In the genomic region with DNA sequence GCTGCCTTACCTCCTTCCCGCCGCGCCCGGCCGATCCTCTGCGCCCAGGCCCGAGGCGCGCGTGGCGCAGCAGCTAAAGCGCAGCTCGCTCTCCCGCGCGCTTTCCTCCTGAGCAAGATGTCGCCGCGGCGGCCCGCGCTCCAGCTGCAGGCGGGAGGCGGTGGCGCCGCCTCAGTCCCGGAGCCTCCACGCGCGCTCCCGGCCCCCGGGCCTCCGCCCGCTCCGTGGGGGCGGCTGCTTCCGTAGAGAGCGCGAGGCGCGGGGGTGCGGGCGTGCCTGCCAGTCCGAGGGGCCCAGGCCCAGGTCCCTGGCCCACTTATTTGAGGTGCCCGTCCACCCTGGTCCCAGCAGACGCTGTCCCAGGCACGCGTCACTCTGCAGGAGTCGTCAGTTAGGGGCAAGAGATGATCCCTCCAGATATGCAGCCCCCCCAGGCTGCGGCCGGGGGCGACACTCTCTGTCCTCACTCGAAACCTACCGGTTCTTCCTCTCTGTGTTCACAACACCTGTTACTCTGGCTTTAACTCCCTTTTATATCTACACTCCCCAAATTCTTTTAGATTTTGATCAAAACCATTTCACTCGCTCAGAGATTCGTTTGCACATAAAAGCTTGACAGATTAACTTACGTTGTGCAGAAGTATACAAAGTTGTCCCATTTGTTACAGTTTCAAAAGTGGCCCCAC, we compare ENCODE assay signal across 1 cellular context.
TF ChIP-seq lines count a peak whose summit lies in the region.

A gene with protein sequence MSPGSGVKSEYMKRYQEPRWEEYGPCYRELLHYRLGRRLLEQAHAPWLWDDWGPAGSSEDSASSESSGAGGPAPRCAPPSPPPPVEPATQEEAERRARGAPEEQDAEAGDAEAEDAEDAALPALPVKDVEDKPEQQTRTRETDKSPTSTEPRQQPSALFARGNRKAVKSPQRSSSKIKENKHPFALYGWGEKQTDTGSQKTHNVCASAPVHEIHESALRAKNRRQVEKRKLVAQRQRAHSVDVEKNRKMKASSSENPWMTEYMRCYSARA (minus strand): TSS at position 146 of the 686 bp plus-strand sequence. CDS start 582 bp downstream, outside the sequence.

TF ChIP-seq in GM12878, 131 proteins besides CTCF, POLR2A, EP300 and RAD21 (continued from another document and continues in another):
- TF ChIP-seq, protein P1, sequence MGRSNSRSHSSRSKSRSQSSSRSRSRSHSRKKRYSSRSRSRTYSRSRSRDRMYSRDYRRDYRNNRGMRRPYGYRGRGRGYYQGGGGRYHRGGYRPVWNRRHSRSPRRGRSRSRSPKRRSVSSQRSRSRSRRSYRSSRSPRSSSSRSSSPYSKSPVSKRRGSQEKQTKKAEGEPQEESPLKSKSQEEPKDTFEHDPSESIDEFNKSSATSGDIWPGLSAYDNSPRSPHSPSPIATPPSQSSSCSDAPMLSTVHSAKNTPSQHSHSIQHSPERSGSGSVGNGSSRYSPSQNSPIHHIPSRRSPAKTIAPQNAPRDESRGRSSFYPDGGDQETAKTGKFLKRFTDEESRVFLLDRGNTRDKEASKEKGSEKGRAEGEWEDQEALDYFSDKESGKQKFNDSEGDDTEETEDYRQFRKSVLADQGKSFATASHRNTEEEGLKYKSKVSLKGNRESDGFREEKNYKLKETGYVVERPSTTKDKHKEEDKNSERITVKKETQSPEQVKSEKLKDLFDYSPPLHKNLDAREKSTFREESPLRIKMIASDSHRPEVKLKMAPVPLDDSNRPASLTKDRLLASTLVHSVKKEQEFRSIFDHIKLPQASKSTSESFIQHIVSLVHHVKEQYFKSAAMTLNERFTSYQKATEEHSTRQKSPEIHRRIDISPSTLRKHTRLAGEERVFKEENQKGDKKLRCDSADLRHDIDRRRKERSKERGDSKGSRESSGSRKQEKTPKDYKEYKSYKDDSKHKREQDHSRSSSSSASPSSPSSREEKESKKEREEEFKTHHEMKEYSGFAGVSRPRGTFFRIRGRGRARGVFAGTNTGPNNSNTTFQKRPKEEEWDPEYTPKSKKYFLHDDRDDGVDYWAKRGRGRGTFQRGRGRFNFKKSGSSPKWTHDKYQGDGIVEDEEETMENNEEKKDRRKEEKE (IDR thresholded peaks at IDR 0.05): no peak
- no peak for TF ChIP-seq NFYA (IDR thresholded peaks at IDR 0.05; ENCODE audit: borderline replicate concordance, low read depth, low read length)
- TF ChIP-seq TCF3 (IDR thresholded peaks at IDR 0.05; ENCODE audit: borderline replicate concordance, insufficient read depth, low read depth, low read length): 0 out of 2 replicates have a peak, but pooled peaks have one; percentile 27
- no peak for TF ChIP-seq PML (IDR thresholded peaks at IDR 0.05; ENCODE audit: low read length)
- TF ChIP-seq NR2C1 (IDR thresholded peaks at IDR 0.05): no peak
- TF ChIP-seq CHD4 (IDR thresholded peaks at IDR 0.05): no peak
- TF ChIP-seq CHD1 (IDR thresholded peaks at IDR 0.05; ENCODE audit: low read depth, low read length): no peak
- TF ChIP-seq IRF4 (IDR thresholded peaks at IDR 0.05; ENCODE audit: low read depth, low read length): no peak
- TF ChIP-seq RAD51 (IDR thresholded peaks at IDR 0.05): no peak
- no peak for TF ChIP-seq FOS (IDR thresholded peaks at IDR 0.05; ENCODE audit: borderline replicate concordance, extremely low read depth, insufficient read length)
- TF ChIP-seq, protein P2, sequence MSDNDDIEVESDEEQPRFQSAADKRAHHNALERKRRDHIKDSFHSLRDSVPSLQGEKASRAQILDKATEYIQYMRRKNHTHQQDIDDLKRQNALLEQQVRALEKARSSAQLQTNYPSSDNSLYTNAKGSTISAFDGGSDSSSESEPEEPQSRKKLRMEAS (IDR thresholded peaks at IDR 0.05; ENCODE audit: low read depth, low read length): no peak
- TF ChIP-seq IKZF1 (conservative IDR thresholded peaks at IDR 0.05): peak; percentile 64
- TF ChIP-seq ZNF384 (IDR thresholded peaks at IDR 0.05; ENCODE audit: borderline replicate concordance, low read depth, low read length): no peak
- TF ChIP-seq, protein P3, sequence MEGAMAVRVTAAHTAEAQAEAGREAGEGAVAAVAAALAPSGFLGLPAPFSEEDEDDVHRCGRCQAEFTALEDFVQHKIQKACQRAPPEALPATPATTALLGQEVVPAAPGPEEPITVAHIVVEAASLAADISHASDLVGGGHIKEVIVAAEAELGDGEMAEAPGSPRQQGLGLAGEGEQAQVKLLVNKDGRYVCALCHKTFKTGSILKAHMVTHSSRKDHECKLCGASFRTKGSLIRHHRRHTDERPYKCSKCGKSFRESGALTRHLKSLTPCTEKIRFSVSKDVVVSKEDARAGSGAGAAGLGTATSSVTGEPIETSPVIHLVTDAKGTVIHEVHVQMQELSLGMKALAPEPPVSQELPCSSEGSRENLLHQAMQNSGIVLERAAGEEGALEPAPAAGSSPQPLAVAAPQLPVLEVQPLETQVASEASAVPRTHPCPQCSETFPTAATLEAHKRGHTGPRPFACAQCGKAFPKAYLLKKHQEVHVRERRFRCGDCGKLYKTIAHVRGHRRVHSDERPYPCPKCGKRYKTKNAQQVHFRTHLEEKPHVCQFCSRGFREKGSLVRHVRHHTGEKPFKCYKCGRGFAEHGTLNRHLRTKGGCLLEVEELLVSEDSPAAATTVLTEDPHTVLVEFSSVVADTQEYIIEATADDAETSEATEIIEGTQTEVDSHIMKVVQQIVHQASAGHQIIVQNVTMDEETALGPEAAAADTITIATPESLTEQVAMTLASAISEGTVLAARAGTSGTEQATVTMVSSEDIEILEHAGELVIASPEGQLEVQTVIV (IDR thresholded peaks at IDR 0.05; ENCODE audit: borderline replicate concordance, partially characterized antibody): no peak
- TF ChIP-seq SUPT20H (IDR thresholded peaks at IDR 0.05; ENCODE audit: borderline replicate concordance, control insufficient read depth, low read depth, low read length): no peak
- TF ChIP-seq BACH1 (IDR thresholded peaks at IDR 0.05; ENCODE audit: borderline replicate concordance): peak; percentile 84; the same call in 1 of the 2 replicates
- TF ChIP-seq, protein P4, sequence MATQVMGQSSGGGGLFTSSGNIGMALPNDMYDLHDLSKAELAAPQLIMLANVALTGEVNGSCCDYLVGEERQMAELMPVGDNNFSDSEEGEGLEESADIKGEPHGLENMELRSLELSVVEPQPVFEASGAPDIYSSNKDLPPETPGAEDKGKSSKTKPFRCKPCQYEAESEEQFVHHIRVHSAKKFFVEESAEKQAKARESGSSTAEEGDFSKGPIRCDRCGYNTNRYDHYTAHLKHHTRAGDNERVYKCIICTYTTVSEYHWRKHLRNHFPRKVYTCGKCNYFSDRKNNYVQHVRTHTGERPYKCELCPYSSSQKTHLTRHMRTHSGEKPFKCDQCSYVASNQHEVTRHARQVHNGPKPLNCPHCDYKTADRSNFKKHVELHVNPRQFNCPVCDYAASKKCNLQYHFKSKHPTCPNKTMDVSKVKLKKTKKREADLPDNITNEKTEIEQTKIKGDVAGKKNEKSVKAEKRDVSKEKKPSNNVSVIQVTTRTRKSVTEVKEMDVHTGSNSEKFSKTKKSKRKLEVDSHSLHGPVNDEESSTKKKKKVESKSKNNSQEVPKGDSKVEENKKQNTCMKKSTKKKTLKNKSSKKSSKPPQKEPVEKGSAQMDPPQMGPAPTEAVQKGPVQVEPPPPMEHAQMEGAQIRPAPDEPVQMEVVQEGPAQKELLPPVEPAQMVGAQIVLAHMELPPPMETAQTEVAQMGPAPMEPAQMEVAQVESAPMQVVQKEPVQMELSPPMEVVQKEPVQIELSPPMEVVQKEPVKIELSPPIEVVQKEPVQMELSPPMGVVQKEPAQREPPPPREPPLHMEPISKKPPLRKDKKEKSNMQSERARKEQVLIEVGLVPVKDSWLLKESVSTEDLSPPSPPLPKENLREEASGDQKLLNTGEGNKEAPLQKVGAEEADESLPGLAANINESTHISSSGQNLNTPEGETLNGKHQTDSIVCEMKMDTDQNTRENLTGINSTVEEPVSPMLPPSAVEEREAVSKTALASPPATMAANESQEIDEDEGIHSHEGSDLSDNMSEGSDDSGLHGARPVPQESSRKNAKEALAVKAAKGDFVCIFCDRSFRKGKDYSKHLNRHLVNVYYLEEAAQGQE (IDR thresholded peaks at IDR 0.05; ENCODE audit: low read depth, low read length): no peak
- TF ChIP-seq FOXM1 (IDR thresholded peaks at IDR 0.05; ENCODE audit: low read depth, low read length): no peak
- TF ChIP-seq HDAC2 (IDR thresholded peaks at IDR 0.05): no peak
- TF ChIP-seq, protein P5, sequence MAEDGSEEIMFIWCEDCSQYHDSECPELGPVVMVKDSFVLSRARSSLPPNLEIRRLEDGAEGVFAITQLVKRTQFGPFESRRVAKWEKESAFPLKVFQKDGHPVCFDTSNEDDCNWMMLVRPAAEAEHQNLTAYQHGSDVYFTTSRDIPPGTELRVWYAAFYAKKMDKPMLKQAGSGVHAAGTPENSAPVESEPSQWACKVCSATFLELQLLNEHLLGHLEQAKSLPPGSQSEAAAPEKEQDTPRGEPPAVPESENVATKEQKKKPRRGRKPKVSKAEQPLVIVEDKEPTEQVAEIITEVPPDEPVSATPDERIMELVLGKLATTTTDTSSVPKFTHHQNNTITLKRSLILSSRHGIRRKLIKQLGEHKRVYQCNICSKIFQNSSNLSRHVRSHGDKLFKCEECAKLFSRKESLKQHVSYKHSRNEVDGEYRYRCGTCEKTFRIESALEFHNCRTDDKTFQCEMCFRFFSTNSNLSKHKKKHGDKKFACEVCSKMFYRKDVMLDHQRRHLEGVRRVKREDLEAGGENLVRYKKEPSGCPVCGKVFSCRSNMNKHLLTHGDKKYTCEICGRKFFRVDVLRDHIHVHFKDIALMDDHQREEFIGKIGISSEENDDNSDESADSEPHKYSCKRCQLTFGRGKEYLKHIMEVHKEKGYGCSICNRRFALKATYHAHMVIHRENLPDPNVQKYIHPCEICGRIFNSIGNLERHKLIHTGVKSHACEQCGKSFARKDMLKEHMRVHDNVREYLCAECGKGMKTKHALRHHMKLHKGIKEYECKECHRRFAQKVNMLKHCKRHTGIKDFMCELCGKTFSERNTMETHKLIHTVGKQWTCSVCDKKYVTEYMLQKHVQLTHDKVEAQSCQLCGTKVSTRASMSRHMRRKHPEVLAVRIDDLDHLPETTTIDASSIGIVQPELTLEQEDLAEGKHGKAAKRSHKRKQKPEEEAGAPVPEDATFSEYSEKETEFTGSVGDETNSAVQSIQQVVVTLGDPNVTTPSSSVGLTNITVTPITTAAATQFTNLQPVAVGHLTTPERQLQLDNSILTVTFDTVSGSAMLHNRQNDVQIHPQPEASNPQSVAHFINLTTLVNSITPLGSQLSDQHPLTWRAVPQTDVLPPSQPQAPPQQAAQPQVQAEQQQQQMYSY (CRISPR knock-in tag; IDR thresholded peaks at IDR 0.05): no peak
- no peak for TF ChIP-seq NRF1 (conservative IDR thresholded peaks at IDR 0.05; ENCODE audit: low read depth, low read length)
- peak in 1 of 2 experiments; percentile 63; a peak in 1 of 3 replicates for TF ChIP-seq EGR1 (IDR thresholded peaks at IDR 0.05; ENCODE audit: borderline replicate concordance in 1 of 2, low read depth in 2 of 2, low read length in 2 of 2)
- TF ChIP-seq, protein P6, sequence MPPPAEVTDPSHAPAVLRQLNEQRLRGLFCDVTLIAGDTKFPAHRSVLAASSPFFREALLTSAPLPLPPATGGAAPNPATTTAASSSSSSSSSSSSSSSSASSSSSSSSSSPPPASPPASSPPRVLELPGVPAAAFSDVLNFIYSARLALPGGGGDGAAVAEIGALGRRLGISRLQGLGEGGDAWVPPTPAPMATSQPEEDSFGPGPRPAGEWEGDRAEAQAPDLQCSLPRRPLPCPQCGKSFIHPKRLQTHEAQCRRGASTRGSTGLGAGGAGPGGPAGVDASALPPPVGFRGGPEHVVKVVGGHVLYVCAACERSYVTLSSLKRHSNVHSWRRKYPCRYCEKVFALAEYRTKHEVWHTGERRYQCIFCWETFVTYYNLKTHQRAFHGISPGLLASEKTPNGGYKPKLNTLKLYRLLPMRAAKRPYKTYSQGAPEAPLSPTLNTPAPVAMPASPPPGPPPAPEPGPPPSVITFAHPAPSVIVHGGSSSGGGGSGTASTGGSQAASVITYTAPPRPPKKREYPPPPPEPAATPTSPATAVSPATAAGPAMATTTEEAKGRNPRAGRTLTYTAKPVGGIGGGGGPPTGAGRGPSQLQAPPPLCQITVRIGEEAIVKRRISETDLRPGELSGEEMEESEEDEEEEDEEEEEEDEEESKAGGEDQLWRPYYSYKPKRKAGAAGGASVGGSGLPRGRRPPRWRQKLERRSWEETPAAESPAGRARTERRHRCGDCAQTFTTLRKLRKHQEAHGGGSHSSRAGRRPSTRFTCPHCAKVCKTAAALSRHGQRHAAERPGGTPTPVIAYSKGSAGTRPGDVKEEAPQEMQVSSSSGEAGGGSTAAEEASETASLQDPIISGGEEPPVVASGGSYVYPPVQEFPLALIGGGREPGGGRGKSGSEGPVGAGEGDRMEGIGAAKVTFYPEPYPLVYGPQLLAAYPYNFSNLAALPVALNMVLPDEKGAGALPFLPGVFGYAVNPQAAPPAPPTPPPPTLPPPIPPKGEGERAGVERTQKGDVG (CRISPR knock-in tag; IDR thresholded peaks at IDR 0.05): no peak
- TF ChIP-seq NR2F1 (conservative IDR thresholded peaks at IDR 0.05): peak; percentile 25; the same call in 1 of the 2 replicates
- TF ChIP-seq TBL1XR1 (IDR thresholded peaks at IDR 0.05; ENCODE audit: low read depth, low read length): no peak
- TF ChIP-seq CBX5 (IDR thresholded peaks at IDR 0.05; ENCODE audit: low read depth): no peak
- TF ChIP-seq ETV6 (conservative IDR thresholded peaks at IDR 0.05 in 1 of 2, IDR thresholded peaks at IDR 0.05 in 1 of 2; ENCODE audit: borderline replicate concordance in 1 of 2, low read depth in 1 of 2): no peak
- peak; percentile 55; the same call in 1 of the 2 replicates for TF ChIP-seq ZNF217 (IDR thresholded peaks at IDR 0.05)
- no peak for TF ChIP-seq BMI1 (IDR thresholded peaks at IDR 0.05; ENCODE audit: borderline replicate concordance)
- TF ChIP-seq ZNF207 (IDR thresholded peaks at IDR 0.05; ENCODE audit: borderline replicate concordance): 0 out of 2 replicates have a peak, but pooled peaks have one; percentile 36
- no peak for TF ChIP-seq NFIC (IDR thresholded peaks at IDR 0.05; ENCODE audit: low read depth, low read length)
- TF ChIP-seq HCFC1 (IDR thresholded peaks at IDR 0.05; ENCODE audit: low read length): no peak
- TF ChIP-seq SRF (IDR thresholded peaks at IDR 0.05; ENCODE audit: low read depth in 2 of 2, low read length in 2 of 2): no peak
- no peak for TF ChIP-seq SIN3A (IDR thresholded peaks at IDR 0.05; ENCODE audit: low read depth, low read length)
- no peak for TF ChIP-seq MEF2A (IDR thresholded peaks at IDR 0.05; ENCODE audit: insufficient read depth, low read depth, low read length)
- TF ChIP-seq, protein P7, sequence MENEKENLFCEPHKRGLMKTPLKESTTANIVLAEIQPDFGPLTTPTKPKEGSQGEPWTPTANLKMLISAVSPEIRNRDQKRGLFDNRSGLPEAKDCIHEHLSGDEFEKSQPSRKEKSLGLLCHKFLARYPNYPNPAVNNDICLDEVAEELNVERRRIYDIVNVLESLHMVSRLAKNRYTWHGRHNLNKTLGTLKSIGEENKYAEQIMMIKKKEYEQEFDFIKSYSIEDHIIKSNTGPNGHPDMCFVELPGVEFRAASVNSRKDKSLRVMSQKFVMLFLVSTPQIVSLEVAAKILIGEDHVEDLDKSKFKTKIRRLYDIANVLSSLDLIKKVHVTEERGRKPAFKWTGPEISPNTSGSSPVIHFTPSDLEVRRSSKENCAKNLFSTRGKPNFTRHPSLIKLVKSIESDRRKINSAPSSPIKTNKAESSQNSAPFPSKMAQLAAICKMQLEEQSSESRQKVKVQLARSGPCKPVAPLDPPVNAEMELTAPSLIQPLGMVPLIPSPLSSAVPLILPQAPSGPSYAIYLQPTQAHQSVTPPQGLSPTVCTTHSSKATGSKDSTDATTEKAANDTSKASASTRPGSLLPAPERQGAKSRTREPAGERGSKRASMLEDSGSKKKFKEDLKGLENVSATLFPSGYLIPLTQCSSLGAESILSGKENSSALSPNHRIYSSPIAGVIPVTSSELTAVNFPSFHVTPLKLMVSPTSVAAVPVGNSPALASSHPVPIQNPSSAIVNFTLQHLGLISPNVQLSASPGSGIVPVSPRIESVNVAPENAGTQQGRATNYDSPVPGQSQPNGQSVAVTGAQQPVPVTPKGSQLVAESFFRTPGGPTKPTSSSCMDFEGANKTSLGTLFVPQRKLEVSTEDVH (IDR thresholded peaks at IDR 0.05; ENCODE audit: low read depth, partially characterized antibody): no peak
- TF ChIP-seq BCL11A (IDR thresholded peaks at IDR 0.05; ENCODE audit: low read depth, low read length): no peak
